ENCODE assay signal across 2 cellular contexts in genomic region chr2:195646424-195646823, GRCh38.
TF ChIP-seq lines count a peak whose summit lies in the region.

No MANE protein-coding gene starts in this region.

TF ChIP-seq in IMR-90, 13 proteins besides CTCF, POLR2A, EP300 and RAD21:
- TF ChIP-seq CHD1 (IDR thresholded peaks at IDR 0.05; ENCODE audit: low read depth, low read length) = no peak
- no peak for TF ChIP-seq RFX5 (IDR thresholded peaks at IDR 0.05; ENCODE audit: low read depth, low read length)
- TF ChIP-seq USF2 (IDR thresholded peaks at IDR 0.05; ENCODE audit: low read depth, low read length) = no peak
- TF ChIP-seq, protein P1, sequence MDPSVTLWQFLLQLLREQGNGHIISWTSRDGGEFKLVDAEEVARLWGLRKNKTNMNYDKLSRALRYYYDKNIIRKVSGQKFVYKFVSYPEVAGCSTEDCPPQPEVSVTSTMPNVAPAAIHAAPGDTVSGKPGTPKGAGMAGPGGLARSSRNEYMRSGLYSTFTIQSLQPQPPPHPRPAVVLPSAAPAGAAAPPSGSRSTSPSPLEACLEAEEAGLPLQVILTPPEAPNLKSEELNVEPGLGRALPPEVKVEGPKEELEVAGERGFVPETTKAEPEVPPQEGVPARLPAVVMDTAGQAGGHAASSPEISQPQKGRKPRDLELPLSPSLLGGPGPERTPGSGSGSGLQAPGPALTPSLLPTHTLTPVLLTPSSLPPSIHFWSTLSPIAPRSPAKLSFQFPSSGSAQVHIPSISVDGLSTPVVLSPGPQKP (IDR thresholded peaks at IDR 0.05; ENCODE audit: borderline replicate concordance, low read depth, low read length) = no peak
- TF ChIP-seq NFE2L2 (IDR thresholded peaks at IDR 0.05; ENCODE audit: low read depth, low read length) = no peak
- no peak for TF ChIP-seq MXI1 (IDR thresholded peaks at IDR 0.05; ENCODE audit: borderline replicate concordance, low read depth, low read length)

TF ChIP-seq in WTC11, 78 proteins besides CTCF, POLR2A, EP300 and RAD21:
- TF ChIP-seq CREB1 (CRISPR knock-in tag; IDR thresholded peaks at IDR 0.05) (no peak), ZBTB43 (CRISPR knock-in tag; IDR thresholded peaks at IDR 0.05) (no peak), SMAD3 (CRISPR knock-in tag; IDR thresholded peaks at IDR 0.05; ENCODE audit: borderline replicate concordance) (no peak), OVOL2 (CRISPR knock-in tag; IDR thresholded peaks at IDR 0.05; ENCODE audit: borderline replicate concordance) (no peak), ZNF232 (CRISPR knock-in tag; IDR thresholded peaks at IDR 0.05) (no peak), IRF2 (CRISPR knock-in tag; IDR thresholded peaks at IDR 0.05; ENCODE audit: borderline replicate concordance, low read depth) (no peak), RORB (CRISPR knock-in tag; IDR thresholded peaks at IDR 0.05) (no peak), TP53 (CRISPR knock-in tag; IDR thresholded peaks at IDR 0.05) (no peak), ZNF317 (CRISPR knock-in tag; IDR thresholded peaks at IDR 0.05; ENCODE audit: borderline replicate concordance, low read depth) (no peak), ZNF423 (CRISPR knock-in tag; IDR thresholded peaks at IDR 0.05) (no peak), NFYB (CRISPR knock-in tag; conservative IDR thresholded peaks at IDR 0.05; ENCODE audit: low read depth) (no peak), GRHL2 (CRISPR knock-in tag; IDR thresholded peaks at IDR 0.05; ENCODE audit: insufficient replicate concordance, severe bottlenecking) (no peak), NR2C2 (CRISPR knock-in tag; IDR thresholded peaks at IDR 0.05) (no peak), PRRX2 (CRISPR knock-in tag; IDR thresholded peaks at IDR 0.05) (no peak), ZBTB21 (CRISPR knock-in tag; IDR thresholded peaks at IDR 0.05; ENCODE audit: borderline replicate concordance) (no peak), JAZF1 (CRISPR knock-in tag; IDR thresholded peaks at IDR 0.05) (no peak)
- TF ChIP-seq, protein P2, sequence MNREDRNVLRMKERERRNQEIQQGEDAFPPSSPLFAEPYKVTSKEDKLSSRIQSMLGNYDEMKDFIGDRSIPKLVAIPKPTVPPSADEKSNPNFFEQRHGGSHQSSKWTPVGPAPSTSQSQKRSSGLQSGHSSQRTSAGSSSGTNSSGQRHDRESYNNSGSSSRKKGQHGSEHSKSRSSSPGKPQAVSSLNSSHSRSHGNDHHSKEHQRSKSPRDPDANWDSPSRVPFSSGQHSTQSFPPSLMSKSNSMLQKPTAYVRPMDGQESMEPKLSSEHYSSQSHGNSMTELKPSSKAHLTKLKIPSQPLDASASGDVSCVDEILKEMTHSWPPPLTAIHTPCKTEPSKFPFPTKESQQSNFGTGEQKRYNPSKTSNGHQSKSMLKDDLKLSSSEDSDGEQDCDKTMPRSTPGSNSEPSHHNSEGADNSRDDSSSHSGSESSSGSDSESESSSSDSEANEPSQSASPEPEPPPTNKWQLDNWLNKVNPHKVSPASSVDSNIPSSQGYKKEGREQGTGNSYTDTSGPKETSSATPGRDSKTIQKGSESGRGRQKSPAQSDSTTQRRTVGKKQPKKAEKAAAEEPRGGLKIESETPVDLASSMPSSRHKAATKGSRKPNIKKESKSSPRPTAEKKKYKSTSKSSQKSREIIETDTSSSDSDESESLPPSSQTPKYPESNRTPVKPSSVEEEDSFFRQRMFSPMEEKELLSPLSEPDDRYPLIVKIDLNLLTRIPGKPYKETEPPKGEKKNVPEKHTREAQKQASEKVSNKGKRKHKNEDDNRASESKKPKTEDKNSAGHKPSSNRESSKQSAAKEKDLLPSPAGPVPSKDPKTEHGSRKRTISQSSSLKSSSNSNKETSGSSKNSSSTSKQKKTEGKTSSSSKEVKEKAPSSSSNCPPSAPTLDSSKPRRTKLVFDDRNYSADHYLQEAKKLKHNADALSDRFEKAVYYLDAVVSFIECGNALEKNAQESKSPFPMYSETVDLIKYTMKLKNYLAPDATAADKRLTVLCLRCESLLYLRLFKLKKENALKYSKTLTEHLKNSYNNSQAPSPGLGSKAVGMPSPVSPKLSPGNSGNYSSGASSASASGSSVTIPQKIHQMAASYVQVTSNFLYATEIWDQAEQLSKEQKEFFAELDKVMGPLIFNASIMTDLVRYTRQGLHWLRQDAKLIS (CRISPR knock-in tag; IDR thresholded peaks at IDR 0.05; ENCODE audit: borderline replicate concordance) = no peak
- TF ChIP-seq, protein P3, sequence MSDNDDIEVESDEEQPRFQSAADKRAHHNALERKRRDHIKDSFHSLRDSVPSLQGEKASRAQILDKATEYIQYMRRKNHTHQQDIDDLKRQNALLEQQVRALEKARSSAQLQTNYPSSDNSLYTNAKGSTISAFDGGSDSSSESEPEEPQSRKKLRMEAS (CRISPR knock-in tag; IDR thresholded peaks at IDR 0.05) = no peak
- TF ChIP-seq, protein P4, sequence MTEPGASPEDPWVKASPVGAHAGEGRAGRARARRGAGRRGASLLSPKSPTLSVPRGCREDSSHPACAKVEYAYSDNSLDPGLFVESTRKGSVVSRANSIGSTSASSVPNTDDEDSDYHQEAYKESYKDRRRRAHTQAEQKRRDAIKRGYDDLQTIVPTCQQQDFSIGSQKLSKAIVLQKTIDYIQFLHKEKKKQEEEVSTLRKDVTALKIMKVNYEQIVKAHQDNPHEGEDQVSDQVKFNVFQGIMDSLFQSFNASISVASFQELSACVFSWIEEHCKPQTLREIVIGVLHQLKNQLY (CRISPR knock-in tag; IDR thresholded peaks at IDR 0.05) = no peak
